In the genomic region with DNA sequence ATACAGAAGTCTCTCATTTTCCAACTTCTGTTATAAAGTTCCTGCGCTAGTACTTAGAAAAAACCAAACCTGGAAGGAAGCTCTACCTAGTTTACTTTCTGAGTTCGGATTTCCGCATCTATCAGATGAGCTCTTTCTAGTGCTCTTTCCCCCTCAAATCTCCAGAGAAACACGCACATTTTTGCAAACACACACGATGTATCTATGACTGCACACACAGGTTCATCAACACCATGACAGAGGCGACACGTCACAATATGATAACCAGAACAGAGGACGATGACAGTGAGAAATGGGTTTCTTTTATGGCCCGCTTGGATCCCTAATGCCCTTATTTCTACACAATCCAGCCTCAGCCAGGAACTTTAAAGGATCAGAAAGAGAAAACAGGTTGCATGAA, we compare ENCODE assay signal across 8 cellular contexts. TPM values are rescaled to one million over a fixed set of nuclear protein-coding genes. Genes with fewer than 3 reads are reported as not detected.
A peak's percentile ranks its signal among the peaks of the same experiment; 100 is the strongest.
DNase-seq lines count a peak whose midpoint lies in the region; ATAC-seq and TF ChIP-seq lines count a peak whose summit lies in the region.

No MANE protein-coding gene starts in this region.

- no peaks in the 10 kb centered on the region for H3K27me3 ChIP-seq in OCI-LY3 (ENCODE audit: low read depth, low read length)
- H3K27me3 ChIP-seq in adipocyte (replicated peaks; ENCODE audit: control insufficient read depth, insufficient read depth, low read length), result no peaks in the 10 kb centered on the region
- H3K27me3 ChIP-seq in kidney epithelial cell (ENCODE audit: control insufficient read depth, insufficient read depth, low read length), result no peaks in the 10 kb centered on the region

- H2AFZ ChIP-seq in OCI-LY3 (ENCODE audit: low read depth, low read length), result peak overlapping the region; percentile 92

- no peaks in the 10 kb centered on the region for H3K27me3 Mint-ChIP-seq in stimulated activated naive B cell treated with anti-CD40 and anti-IgM and Interleukin-4, amounts not matched to agents 10 μg/mL and 1 μg/mL and 100 μg/mL, for 72 hours

- H3K4me1 Mint-ChIP-seq in stimulated activated naive B cell treated with anti-CD40 and anti-IgM and Interleukin-4, amounts not matched to agents 10 μg/mL and 1 μg/mL and 100 μg/mL, for 72 hours, result peaks cover 13 to 28% of the 10 kb centered on the region in 2 donors

- peaks cover 21% of the 10 kb centered on the region for H3K79me2 ChIP-seq in OCI-LY3 (ENCODE audit: low read length)

- H3K4me1 ChIP-seq in OCI-LY3 (ENCODE audit: low read length) (peaks cover 30% of the 10 kb centered on the region), adipocyte (ENCODE audit: control insufficient read depth, insufficient read depth, low read length) (peaks cover 4% of the 10 kb centered on the region)

- H3K4me3 Mint-ChIP-seq in stimulated activated naive B cell treated with anti-CD40 and anti-IgM and Interleukin-4, amounts not matched to agents 10 μg/mL and 1 μg/mL and 100 μg/mL, for 72 hours, result peak overlapping the region; percentile 85 to 89

- TF ChIP-seq CTCF in OCI-LY3 (IDR thresholded peaks at IDR 0.05; ENCODE audit: low read depth, low read length) (no peak), kidney epithelial cell (IDR thresholded peaks at IDR 0.05; ENCODE audit: insufficient read depth, low read length, poor library complexity, severe bottlenecking) (no peak)

- H3K27ac ChIP-seq in OCI-LY3 (ENCODE audit: low read length), result peak overlapping the region; percentile 24

- peaks cover 2 to 5% of the 10 kb centered on the region in 2 donors for H3K9me3 Mint-ChIP-seq in stimulated activated naive B cell treated with anti-CD40 and anti-IgM and Interleukin-4, amounts not matched to agents 10 μg/mL and 1 μg/mL and 100 μg/mL, for 72 hours

- no peaks in the 10 kb centered on the region for H3K9me3 ChIP-seq in OCI-LY3 (ENCODE audit: insufficient read depth, low read length)
- no peaks in the 10 kb centered on the region for H3K9me3 ChIP-seq in adipocyte (ENCODE audit: control insufficient read depth, low read length)

- no peaks in the 10 kb centered on the region for H3K36me3 ChIP-seq in OCI-LY3 (replicated peaks; ENCODE audit: low read depth, low read length)
- H3K36me3 ChIP-seq in adipocyte (ENCODE audit: control insufficient read depth, insufficient read depth, low read length, severe bottlenecking), result no peaks in the 10 kb centered on the region
- no peaks in the 10 kb centered on the region for H3K36me3 ChIP-seq in kidney epithelial cell (ENCODE audit: control insufficient read depth, insufficient read depth, low read length)

- peak overlapping the region; percentile 76 for H3K9ac ChIP-seq in OCI-LY3 (ENCODE audit: low read length)
- H3K9ac ChIP-seq in adipocyte (ENCODE audit: low read length), result peak overlapping the region; percentile 85

- DNase-seq in adipocyte (ENCODE audit: low read depth) (peak; percentile 1), kidney epithelial cell (ENCODE audit: low read depth) (no peak)
- no peak for DNase-seq in stimulated activated naive B cell treated with anti-CD40 and anti-IgM and Interleukin-4, amounts not matched to agents 10 μg/mL and 1 μg/mL and 100 μg/mL, for 72 hours
- no peak for DNase-seq in activated effector memory CD4-positive, alpha-beta T cell treated with Interleukin-2 at 50 U/mL for 16 hours

- no peaks in the 10 kb centered on the region for H3K36me3 Mint-ChIP-seq in stimulated activated naive B cell treated with anti-CD40 and anti-IgM and Interleukin-4, amounts not matched to agents 10 μg/mL and 1 μg/mL and 100 μg/mL, for 72 hours

- H4K20me1 ChIP-seq in OCI-LY3 (ENCODE audit: insufficient read depth, low read length), result no peaks in the 10 kb centered on the region

- H3K4me3 ChIP-seq in GM08714 (ENCODE audit: low read length) (peak overlapping the region; percentile 51), OCI-LY3 (ENCODE audit: low read length) (peak overlapping the region; percentile 81), adipocyte (ENCODE audit: low read length) (peak overlapping the region; percentile 97), kidney epithelial cell (ENCODE audit: low read depth, low read length) (peak overlapping the region; percentile 48)

- peak overlapping the region; percentile 84 for H3K27ac Mint-ChIP-seq in stimulated activated naive B cell treated with anti-CD40 and anti-IgM and Interleukin-4, amounts not matched to agents 10 μg/mL and 1 μg/mL and 100 μg/mL, for 72 hours

- peak overlapping the region; percentile 83 for H3K4me2 ChIP-seq in OCI-LY3 (ENCODE audit: low read length)

- ATAC-seq in HG02588 (IDR thresholded peaks at IDR 0.05; ENCODE audit: unreplicated experiment) (peak; percentile 13), GM19035 (IDR thresholded peaks at IDR 0.05; ENCODE audit: unreplicated experiment) (no peak)
- peak; percentile 65 to 75 for ATAC-seq in stimulated activated naive B cell treated with anti-CD40 and anti-IgM and Interleukin-4, amounts not matched to agents 10 μg/mL and 1 μg/mL and 100 μg/mL, for 72 hours (replicated peaks)

RNA-seq across cellular contexts. Expression of a gene that starts 0.6 kb away (rescaled TPM):
- 0.34 and 0.42 TPM in 2 replicates for total RNA-seq in kidney epithelial cell

RNA-seq across cellular contexts. Expression of a gene that starts 29.1 kb away (rescaled TPM):
- total RNA-seq in kidney epithelial cell, result 83.1 and 87.6 TPM in 2 replicates
